ENCODE assay signal across 21 cellular contexts in the genomic region with DNA sequence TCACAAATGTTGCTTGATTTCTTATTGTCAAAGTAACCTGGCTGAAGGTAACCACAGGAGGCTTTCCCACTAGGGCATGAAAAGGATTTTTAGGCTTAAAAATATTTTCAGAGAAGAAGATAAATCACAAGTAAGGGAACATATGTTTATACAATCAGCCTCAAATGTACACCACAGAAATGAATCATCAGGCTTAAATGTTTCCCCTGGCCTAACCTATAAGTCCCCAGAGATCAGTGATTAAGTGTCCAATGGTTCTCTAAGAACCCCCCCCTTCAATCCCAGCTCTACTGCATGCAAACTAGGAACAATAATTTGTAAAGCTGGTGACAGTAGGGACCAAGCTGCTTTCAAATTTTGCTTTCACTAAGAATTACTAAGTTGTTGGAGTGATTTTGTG.
"Had no signal": no experiment of that assay in that cellular context is flagged by ENCODE, and none has a peak within 500 bp of the region (broad histone marks: within the 10 kb centered on the region; RNA-seq: fewer than 3 reads in every experiment).

No MANE protein-coding gene starts in this region.

- DNase-seq: activated CD4-positive, alpha-beta T cell treated with anti-CD3 and anti-CD28 coated beads, Interleukin-2, amount 10 ng/mL, durations not matched to agents 24 days and 14 days; activated CD8-positive, alpha-beta T cell treated with anti-CD3 and anti-CD28 coated beads for 36 hours; activated naive CD4-positive, alpha-beta T cell treated with anti-CD3 and anti-CD28 coated beads for 36 hours; activated naive CD8-positive, alpha-beta T cell treated with anti-CD3 and anti-CD28 coated beads, Interleukin-2, amount 50 U/mL, for 24 hours; activated T-cell treated with anti-CD3 and anti-CD28 coated beads, Interleukin-2, amount 50 U/mL, for 24 hours; anterior cingulate cortex; effector memory CD8-positive, alpha-beta T cell; gastrocnemius medialis; head of caudate nucleus; left ventricle myocardium inferior; mucosa of descending colon; naive B cell; stimulated activated CD4-positive, alpha-beta T cell treated with anti-CD3 and anti-CD28 coated beads, Interleukin-2, amount 100 ng/mL, for 24 hours; stimulated activated naive CD4-positive, alpha-beta T cell treated with Interleukin-2 at 50 U/mL for 16 hours; substantia nigra; T1000; uterus had no signal

- H3K27ac ChIP-seq: gastrocnemius medialis, left ventricle myocardium inferior, prostate gland, right atrium auricular region, tibial nerve, uterus had no signal

- ATAC-seq: activated CD8-positive, alpha-beta T cell treated with anti-CD3 and anti-CD28 coated beads for 36 hours; activated naive CD8-positive, alpha-beta T cell treated with anti-CD3 and anti-CD28 coated beads, Interleukin-2, amount 50 U/mL, for 24 hours; effector memory CD8-positive, alpha-beta T cell; gastrocnemius medialis; mucosa of descending colon had no signal

- H3K9me3 Mint-ChIP-seq: activated CD4-positive, alpha-beta T cell treated with anti-CD3 and anti-CD28 coated beads, Interleukin-2, amount 10 ng/mL, durations not matched to agents 24 days and 14 days; activated CD8-positive, alpha-beta T cell treated with anti-CD3 and anti-CD28 coated beads for 36 hours; activated T-cell treated with anti-CD3 and anti-CD28 coated beads, Interleukin-2, amount 50 U/mL, for 24 hours; activated T-helper 2 cell treated with anti-CD3 and anti-CD28 coated beads, Interferon-gamma antibody, Interleukin-2, Interleukin-4, amounts not matched to agents 10 μg/mL and 5 μg/mL and 100 μg/mL, durations not matched to agents 14 hours and 24 hours and 36 hours had no signal

- H3K36me3 ChIP-seq: gastrocnemius medialis, left ventricle myocardium inferior, prostate gland, right atrium auricular region, tibial nerve, uterus had no signal

- H3K27ac Mint-ChIP-seq: activated CD4-positive, alpha-beta T cell treated with anti-CD3 and anti-CD28 coated beads, Interleukin-2, amount 10 ng/mL, durations not matched to agents 24 days and 14 days; activated CD8-positive, alpha-beta T cell treated with anti-CD3 and anti-CD28 coated beads for 36 hours; activated naive CD4-positive, alpha-beta T cell treated with anti-CD3 and anti-CD28 coated beads for 36 hours; activated naive CD8-positive, alpha-beta T cell treated with anti-CD3 and anti-CD28 coated beads, Interleukin-2, amount 50 U/mL, for 24 hours; activated T-cell treated with anti-CD3 and anti-CD28 coated beads, Interleukin-2, amount 50 U/mL, for 24 hours; activated T-helper 2 cell treated with anti-CD3 and anti-CD28 coated beads, Interferon-gamma antibody, Interleukin-2, Interleukin-4, amounts not matched to agents 10 μg/mL and 5 μg/mL and 100 μg/mL, durations not matched to agents 14 hours and 24 hours and 36 hours; effector memory CD8-positive, alpha-beta T cell; naive B cell had no signal

- H3K27me3 Mint-ChIP-seq: activated CD4-positive, alpha-beta T cell treated with anti-CD3 and anti-CD28 coated beads, Interleukin-2, amount 10 ng/mL, durations not matched to agents 24 days and 14 days; activated naive CD8-positive, alpha-beta T cell treated with anti-CD3 and anti-CD28 coated beads, Interleukin-2, amount 50 U/mL, for 24 hours; activated T-cell treated with anti-CD3 and anti-CD28 coated beads, Interleukin-2, amount 50 U/mL, for 24 hours; effector memory CD8-positive, alpha-beta T cell; naive B cell had no signal

- H3K9me3 ChIP-seq: gastrocnemius medialis, mucosa of descending colon, prostate gland, right atrium auricular region, uterus had no signal

- H3K4me3 ChIP-seq: gastrocnemius medialis, left ventricle myocardium inferior, mucosa of descending colon, prostate gland, right atrium auricular region, tibial nerve, uterus had no signal

- H3K4me1 ChIP-seq: gastrocnemius medialis, left ventricle myocardium inferior, prostate gland, right atrium auricular region, tibial nerve, uterus had no signal

- H3K4me1 Mint-ChIP-seq: activated CD4-positive, alpha-beta T cell treated with anti-CD3 and anti-CD28 coated beads, Interleukin-2, amount 10 ng/mL, durations not matched to agents 24 days and 14 days; activated naive CD8-positive, alpha-beta T cell treated with anti-CD3 and anti-CD28 coated beads, Interleukin-2, amount 50 U/mL, for 24 hours; naive B cell had no signal

- H3K27me3 ChIP-seq: gastrocnemius medialis, right atrium auricular region, tibial nerve, uterus had no signal

- H3K4me3 Mint-ChIP-seq: activated CD4-positive, alpha-beta T cell treated with anti-CD3 and anti-CD28 coated beads, Interleukin-2, amount 10 ng/mL, durations not matched to agents 24 days and 14 days; activated CD8-positive, alpha-beta T cell treated with anti-CD3 and anti-CD28 coated beads for 36 hours; activated naive CD4-positive, alpha-beta T cell treated with anti-CD3 and anti-CD28 coated beads for 36 hours; activated naive CD8-positive, alpha-beta T cell treated with anti-CD3 and anti-CD28 coated beads, Interleukin-2, amount 50 U/mL, for 24 hours; activated T-cell treated with anti-CD3 and anti-CD28 coated beads, Interleukin-2, amount 50 U/mL, for 24 hours; effector memory CD8-positive, alpha-beta T cell; naive B cell had no signal

- H3K36me3 Mint-ChIP-seq: naive B cell had no signal
